ENCODE assay signal across 5 cellular contexts in genomic region chr18:31493941-31494340, GRCh38. TPM values are rescaled to one million over a fixed set of nuclear protein-coding genes. Genes with fewer than 3 reads are reported as not detected.
"Had no signal": no experiment of that assay in that cellular context is flagged by ENCODE, and none has a peak within 500 bp of the region (broad histone marks: within the 10 kb centered on the region; RNA-seq: fewer than 3 reads in every experiment).

No MANE protein-coding gene starts in this region.

- DNase-seq: H9, HCEC 1CT, IMR-90 had no signal

- H3K4me3 ChIP-seq: GM23338 had no signal

- ATAC-seq: GM23338 had no signal

RNA-seq across cellular contexts. Expression of gene DSG3, which starts 46.4 kb away (rescaled TPM):
- total RNA-seq: HT-29, IMR-90 had no signal
- polyA plus RNA-seq: IMR-90 had no signal
